Comparison of ENCODE assay signal across 1 cellular context in the genomic region with DNA sequence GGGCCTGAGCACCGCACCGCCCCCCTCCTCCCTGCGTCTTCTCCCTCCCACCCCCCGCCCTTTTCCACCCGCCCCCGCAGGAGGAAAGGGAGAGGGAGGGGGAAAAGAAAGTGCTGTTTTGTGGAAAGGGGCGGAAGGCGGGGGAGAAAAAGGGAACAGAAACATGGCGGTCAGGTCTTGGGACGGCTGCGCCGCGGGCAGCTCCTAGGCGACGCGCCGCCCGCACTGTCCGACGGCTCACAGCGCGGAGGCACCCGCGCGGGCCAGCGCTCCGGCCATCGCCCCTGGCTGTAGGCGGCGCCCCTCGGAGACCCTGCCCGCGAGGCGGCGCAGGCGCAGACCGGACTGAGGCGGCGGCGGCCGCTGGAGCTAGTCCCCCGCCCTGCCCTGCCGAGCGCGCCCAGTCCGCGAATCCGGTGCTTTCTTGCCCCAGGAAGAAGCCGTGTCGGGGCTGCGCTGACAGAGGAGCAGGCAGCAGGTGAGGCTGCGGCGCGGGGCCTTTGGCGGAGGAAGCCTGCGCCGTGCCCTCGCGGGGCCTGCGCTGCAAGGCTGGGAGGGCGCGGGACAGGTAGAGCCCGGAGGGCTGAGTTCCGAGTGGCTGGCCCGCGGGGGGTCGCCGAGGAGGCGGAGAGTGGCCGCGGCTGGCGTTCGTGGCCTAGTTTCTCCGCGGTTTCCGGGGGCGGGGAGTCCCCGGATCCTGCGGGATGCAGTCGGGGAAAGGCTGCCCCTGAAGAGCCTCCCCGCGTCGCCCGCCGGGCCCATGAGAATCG.
TF ChIP-seq lines count a peak whose summit lies in the region.

A gene (plus strand): TSS at position 338 of the 770 bp plus-strand sequence. CDS start 45,482 bp downstream, outside the sequence.

TF ChIP-seq in HepG2, 621 proteins besides CTCF, POLR2A, EP300 and RAD21 (continued from another document and continues in another):
- TF ChIP-seq, protein P1, sequence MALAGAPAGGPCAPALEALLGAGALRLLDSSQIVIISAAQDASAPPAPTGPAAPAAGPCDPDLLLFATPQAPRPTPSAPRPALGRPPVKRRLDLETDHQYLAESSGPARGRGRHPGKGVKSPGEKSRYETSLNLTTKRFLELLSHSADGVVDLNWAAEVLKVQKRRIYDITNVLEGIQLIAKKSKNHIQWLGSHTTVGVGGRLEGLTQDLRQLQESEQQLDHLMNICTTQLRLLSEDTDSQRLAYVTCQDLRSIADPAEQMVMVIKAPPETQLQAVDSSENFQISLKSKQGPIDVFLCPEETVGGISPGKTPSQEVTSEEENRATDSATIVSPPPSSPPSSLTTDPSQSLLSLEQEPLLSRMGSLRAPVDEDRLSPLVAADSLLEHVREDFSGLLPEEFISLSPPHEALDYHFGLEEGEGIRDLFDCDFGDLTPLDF (CRISPR knock-in tag; IDR thresholded peaks at IDR 0.05) = peak; percentile 68; the same call in 1 of the 2 replicates
- TF ChIP-seq NFE2L2 (IDR thresholded peaks at IDR 0.05; ENCODE audit: low read length) (no peak), ZNF274 (CRISPR knock-in tag; IDR thresholded peaks at IDR 0.05) (peak; percentile 91), SRY (CRISPR knock-in tag; IDR thresholded peaks at IDR 0.05) (peak; percentile 91; the same call in 1 of the 2 replicates), GATA4 (IDR thresholded peaks at IDR 0.05; ENCODE audit: borderline replicate concordance, low read depth) (peak; percentile 34; the same call in 1 of the 2 replicates), GFI1 (CRISPR knock-in tag; IDR thresholded peaks at IDR 0.05; ENCODE audit: borderline replicate concordance) (0 out of 2 replicates have a peak, but pooled peaks have one; percentile 26), ZNF354B (CRISPR knock-in tag; IDR thresholded peaks at IDR 0.05) (no peak), HIVEP1 (CRISPR knock-in tag; IDR thresholded peaks at IDR 0.05) (peak; percentile 77), ZNF205 (CRISPR knock-in tag; IDR thresholded peaks at IDR 0.05) (0 out of 2 replicates have a peak, but pooled peaks have one; percentile 53), DPF2 (CRISPR knock-in tag; IDR thresholded peaks at IDR 0.05; ENCODE audit: borderline replicate concordance, low read depth) (no peak), TCF7 (IDR thresholded peaks at IDR 0.05; ENCODE audit: low read depth) (no peak; the same call in 1 of the 2 replicates), THYN1 (CRISPR knock-in tag; IDR thresholded peaks at IDR 0.05; ENCODE audit: borderline replicate concordance, low read depth) (no peak), POGZ (CRISPR knock-in tag; IDR thresholded peaks at IDR 0.05) (peak; percentile 65; the same call in 1 of the 2 replicates), PPARG (CRISPR knock-in tag; conservative IDR thresholded peaks at IDR 0.05) (peak; percentile 60; the same call in 1 of the 2 replicates), ZNF569 (CRISPR knock-in tag; IDR thresholded peaks at IDR 0.05; ENCODE audit: borderline replicate concordance) (no peak), FOXA3 (CRISPR knock-in tag; IDR thresholded peaks at IDR 0.05) (no peak), ZNF33A (CRISPR knock-in tag; IDR thresholded peaks at IDR 0.05; ENCODE audit: borderline replicate concordance) (peak; percentile 33; the same call in 1 of the 2 replicates), RELA (CRISPR knock-in tag; IDR thresholded peaks at IDR 0.05) (0 out of 2 replicates have a peak, but pooled peaks have one; percentile 17), ATAD3A (CRISPR knock-in tag; IDR thresholded peaks at IDR 0.05) (no peak), POLR2G (IDR thresholded peaks at IDR 0.05; ENCODE audit: low read depth, low read length) (peak; percentile 89), ZFY (CRISPR knock-in tag; IDR thresholded peaks at IDR 0.05) (peak; percentile 97), MIXL1 (CRISPR knock-in tag; IDR thresholded peaks at IDR 0.05) (no peak), ZBTB42 (CRISPR knock-in tag; IDR thresholded peaks at IDR 0.05) (no peak), NFKB2 (CRISPR knock-in tag; IDR thresholded peaks at IDR 0.05; ENCODE audit: borderline replicate concordance) (peak; percentile 77; the same call in 1 of the 2 replicates), ZNF3 (CRISPR knock-in tag; IDR thresholded peaks at IDR 0.05) (no peak), NCOA2 (CRISPR knock-in tag; IDR thresholded peaks at IDR 0.05) (no peak), MAFK (conservative IDR thresholded peaks at IDR 0.05 in 1 of 2, IDR thresholded peaks at IDR 0.05 in 1 of 2; ENCODE audit: low read length in 2 of 2) (no peak), RBFOX2 (IDR thresholded peaks at IDR 0.05; ENCODE audit: low read depth, low read length) (peak; percentile 98), ZSCAN22 (CRISPR knock-in tag; IDR thresholded peaks at IDR 0.05) (no peak), ARNTL (CRISPR knock-in tag; IDR thresholded peaks at IDR 0.05) (no peak), TAF15 (IDR thresholded peaks at IDR 0.05; ENCODE audit: low read depth, low read length, poor library complexity, severe bottlenecking) (no peak), SPEN (CRISPR knock-in tag; IDR thresholded peaks at IDR 0.05; ENCODE audit: low read depth) (peak; percentile 53; the same call in 1 of the 2 replicates), ZNF737 (CRISPR knock-in tag; IDR thresholded peaks at IDR 0.05; ENCODE audit: borderline replicate concordance) (no peak; the same call in 1 of the 2 replicates), ZNF124 (CRISPR knock-in tag; IDR thresholded peaks at IDR 0.05) (peak; percentile 71; the same call in 1 of the 2 replicates)
- TF ChIP-seq, protein P2, sequence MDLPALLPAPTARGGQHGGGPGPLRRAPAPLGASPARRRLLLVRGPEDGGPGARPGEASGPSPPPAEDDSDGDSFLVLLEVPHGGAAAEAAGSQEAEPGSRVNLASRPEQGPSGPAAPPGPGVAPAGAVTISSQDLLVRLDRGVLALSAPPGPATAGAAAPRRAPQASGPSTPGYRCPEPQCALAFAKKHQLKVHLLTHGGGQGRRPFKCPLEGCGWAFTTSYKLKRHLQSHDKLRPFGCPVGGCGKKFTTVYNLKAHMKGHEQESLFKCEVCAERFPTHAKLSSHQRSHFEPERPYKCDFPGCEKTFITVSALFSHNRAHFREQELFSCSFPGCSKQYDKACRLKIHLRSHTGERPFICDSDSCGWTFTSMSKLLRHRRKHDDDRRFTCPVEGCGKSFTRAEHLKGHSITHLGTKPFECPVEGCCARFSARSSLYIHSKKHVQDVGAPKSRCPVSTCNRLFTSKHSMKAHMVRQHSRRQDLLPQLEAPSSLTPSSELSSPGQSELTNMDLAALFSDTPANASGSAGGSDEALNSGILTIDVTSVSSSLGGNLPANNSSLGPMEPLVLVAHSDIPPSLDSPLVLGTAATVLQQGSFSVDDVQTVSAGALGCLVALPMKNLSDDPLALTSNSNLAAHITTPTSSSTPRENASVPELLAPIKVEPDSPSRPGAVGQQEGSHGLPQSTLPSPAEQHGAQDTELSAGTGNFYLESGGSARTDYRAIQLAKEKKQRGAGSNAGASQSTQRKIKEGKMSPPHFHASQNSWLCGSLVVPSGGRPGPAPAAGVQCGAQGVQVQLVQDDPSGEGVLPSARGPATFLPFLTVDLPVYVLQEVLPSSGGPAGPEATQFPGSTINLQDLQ (CRISPR knock-in tag; IDR thresholded peaks at IDR 0.05) = no peak
- TF ChIP-seq, protein P3, sequence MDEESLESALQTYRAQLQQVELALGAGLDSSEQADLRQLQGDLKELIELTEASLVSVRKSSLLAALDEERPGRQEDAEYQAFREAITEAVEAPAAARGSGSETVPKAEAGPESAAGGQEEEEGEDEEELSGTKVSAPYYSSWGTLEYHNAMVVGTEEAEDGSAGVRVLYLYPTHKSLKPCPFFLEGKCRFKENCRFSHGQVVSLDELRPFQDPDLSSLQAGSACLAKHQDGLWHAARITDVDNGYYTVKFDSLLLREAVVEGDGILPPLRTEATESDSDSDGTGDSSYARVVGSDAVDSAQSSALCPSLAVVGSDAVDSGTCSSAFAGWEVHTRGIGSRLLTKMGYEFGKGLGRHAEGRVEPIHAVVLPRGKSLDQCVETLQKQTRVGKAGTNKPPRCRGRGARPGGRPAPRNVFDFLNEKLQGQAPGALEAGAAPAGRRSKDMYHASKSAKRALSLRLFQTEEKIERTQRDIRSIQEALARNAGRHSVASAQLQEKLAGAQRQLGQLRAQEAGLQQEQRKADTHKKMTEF (CRISPR knock-in tag; IDR thresholded peaks at IDR 0.05) = peak; percentile 75; the same call in 1 of the 2 replicates
- TF ChIP-seq, protein P4, sequence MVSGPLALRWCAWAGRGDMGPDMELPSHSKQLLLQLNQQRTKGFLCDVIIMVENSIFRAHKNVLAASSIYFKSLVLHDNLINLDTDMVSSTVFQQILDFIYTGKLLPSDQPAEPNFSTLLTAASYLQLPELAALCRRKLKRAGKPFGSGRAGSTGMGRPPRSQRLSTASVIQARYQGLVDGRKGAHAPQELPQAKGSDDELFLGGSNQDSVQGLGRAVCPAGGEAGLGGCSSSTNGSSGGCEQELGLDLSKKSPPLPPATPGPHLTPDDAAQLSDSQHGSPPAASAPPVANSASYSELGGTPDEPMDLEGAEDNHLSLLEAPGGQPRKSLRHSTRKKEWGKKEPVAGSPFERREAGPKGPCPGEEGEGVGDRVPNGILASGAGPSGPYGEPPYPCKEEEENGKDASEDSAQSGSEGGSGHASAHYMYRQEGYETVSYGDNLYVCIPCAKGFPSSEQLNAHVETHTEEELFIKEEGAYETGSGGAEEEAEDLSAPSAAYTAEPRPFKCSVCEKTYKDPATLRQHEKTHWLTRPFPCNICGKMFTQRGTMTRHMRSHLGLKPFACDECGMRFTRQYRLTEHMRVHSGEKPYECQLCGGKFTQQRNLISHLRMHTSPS (CRISPR knock-in tag; IDR thresholded peaks at IDR 0.05; ENCODE audit: low read depth) = no peak; the same call in 1 of the 2 replicates
- TF ChIP-seq, protein P5, sequence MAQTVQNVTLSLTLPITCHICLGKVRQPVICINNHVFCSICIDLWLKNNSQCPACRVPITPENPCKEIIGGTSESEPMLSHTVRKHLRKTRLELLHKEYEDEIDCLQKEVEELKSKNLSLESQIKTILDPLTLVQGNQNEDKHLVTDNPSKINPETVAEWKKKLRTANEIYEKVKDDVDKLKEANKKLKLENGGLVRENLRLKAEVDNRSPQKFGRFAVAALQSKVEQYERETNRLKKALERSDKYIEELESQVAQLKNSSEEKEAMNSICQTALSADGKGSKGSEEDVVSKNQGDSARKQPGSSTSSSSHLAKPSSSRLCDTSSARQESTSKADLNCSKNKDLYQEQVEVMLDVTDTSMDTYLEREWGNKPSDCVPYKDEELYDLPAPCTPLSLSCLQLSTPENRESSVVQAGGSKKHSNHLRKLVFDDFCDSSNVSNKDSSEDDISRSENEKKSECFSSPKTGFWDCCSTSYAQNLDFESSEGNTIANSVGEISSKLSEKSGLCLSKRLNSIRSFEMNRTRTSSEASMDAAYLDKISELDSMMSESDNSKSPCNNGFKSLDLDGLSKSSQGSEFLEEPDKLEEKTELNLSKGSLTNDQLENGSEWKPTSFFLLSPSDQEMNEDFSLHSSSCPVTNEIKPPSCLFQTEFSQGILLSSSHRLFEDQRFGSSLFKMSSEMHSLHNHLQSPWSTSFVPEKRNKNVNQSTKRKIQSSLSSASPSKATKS (CRISPR knock-in tag; IDR thresholded peaks at IDR 0.05) = peak; percentile 30; the same call in 1 of the 2 replicates
- TF ChIP-seq, protein P6, sequence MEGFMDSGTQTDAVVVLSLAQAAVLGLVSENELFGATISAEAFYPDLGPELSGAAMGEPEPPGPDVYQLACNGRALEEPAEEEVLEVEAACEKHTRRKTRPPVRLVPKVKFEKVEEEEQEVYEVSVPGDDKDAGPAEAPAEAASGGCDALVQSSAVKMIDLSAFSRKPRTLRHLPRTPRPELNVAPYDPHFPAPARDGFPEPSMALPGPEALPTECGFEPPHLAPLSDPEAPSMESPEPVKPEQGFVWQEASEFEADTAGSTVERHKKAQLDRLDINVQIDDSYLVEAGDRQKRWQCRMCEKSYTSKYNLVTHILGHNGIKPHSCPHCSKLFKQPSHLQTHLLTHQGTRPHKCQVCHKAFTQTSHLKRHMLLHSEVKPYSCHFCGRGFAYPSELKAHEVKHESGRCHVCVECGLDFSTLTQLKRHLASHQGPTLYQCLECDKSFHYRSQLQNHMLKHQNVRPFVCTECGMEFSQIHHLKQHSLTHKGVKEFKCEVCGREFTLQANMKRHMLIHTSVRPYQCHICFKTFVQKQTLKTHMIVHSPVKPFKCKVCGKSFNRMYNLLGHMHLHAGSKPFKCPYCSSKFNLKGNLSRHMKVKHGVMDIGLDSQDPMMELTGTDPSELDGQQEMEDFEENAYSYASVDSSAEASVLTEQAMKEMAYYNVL (CRISPR knock-in tag; IDR thresholded peaks at IDR 0.05; ENCODE audit: borderline replicate concordance) = no peak
- TF ChIP-seq, protein P7, sequence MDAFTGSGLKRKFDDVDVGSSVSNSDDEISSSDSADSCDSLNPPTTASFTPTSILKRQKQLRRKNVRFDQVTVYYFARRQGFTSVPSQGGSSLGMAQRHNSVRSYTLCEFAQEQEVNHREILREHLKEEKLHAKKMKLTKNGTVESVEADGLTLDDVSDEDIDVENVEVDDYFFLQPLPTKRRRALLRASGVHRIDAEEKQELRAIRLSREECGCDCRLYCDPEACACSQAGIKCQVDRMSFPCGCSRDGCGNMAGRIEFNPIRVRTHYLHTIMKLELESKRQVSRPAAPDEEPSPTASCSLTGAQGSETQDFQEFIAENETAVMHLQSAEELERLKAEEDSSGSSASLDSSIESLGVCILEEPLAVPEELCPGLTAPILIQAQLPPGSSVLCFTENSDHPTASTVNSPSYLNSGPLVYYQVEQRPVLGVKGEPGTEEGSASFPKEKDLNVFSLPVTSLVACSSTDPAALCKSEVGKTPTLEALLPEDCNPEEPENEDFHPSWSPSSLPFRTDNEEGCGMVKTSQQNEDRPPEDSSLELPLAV (CRISPR knock-in tag; conservative IDR thresholded peaks at IDR 0.05; ENCODE audit: low read depth) = no peak
